In genomic region chr3:4358273-4358672, GRCh38 we compare ENCODE assay signal across 22 cellular contexts. TPM values are rescaled to one million over a fixed set of nuclear protein-coding genes. Genes with fewer than 3 reads are reported as not detected.
DNase-seq lines count a peak whose midpoint lies in the region; ATAC-seq and TF ChIP-seq lines count a peak whose summit lies in the region.
"Had no signal": no experiment of that assay in that cellular context is flagged by ENCODE, and none has a peak within 500 bp of the region (broad histone marks: within the 10 kb centered on the region; RNA-seq: fewer than 3 reads in every experiment).

No MANE protein-coding gene starts in this region.

- H3K9me3 ChIP-seq in esophagus muscularis mucosa (no peaks in the 10 kb centered on the region), thyroid gland (no peaks in the 10 kb centered on the region)
- H3K9me3 ChIP-seq: BLaER1, SK-N-SH had no signal

- H3K27ac ChIP-seq in esophagus muscularis mucosa (replicated peaks in 1 of 4) (no peak overlapping the region), thyroid gland (peak overlapping the region in 1 of 3 donors; percentile 50)
- H3K27ac ChIP-seq: BLaER1 had no signal

- DNase-seq in HCEC 1CT (peak; percentile 32), esophagus muscularis mucosa (ENCODE audit: extremely low spot score) (peak; percentile 29), iris pigment epithelial cell (ENCODE audit: low read depth) (peak; percentile 24), thyroid gland (no peak), left cardiac atrium (no peak), NCI-H446 (lab: John Stamatoyannopoulos, UW) (no peak)
- DNase-seq in stimulated activated effector memory CD8-positive, alpha-beta T cell treated with anti-CD3 and anti-CD28 coated beads, Interleukin-12 subunit alpha, Interleukin-12 subunit beta, amount 100 ng/mL, for 72 hours (ENCODE audit: low spot score in 2 of 2) = no peak
- DNase-seq: CD4-positive, CD25-positive, alpha-beta regulatory T cell; KBM-7; MV-4-11; NCI-H1105; NCI-H1436 treated with DMSO at 0.1 percent for 48 hours; NCI-H187 treated with DMSO at 0.1 percent for 48 hours; NCI-H2171 treated with DMSO at 0.1 percent for 48 hours; NCI-H345; NCI-H524 treated with DMSO at 0.1 percent for 48 hours; NCI-H774; SK-N-SH had no signal

- ATAC-seq in stimulated activated effector memory CD8-positive, alpha-beta T cell treated with anti-CD3 and anti-CD28 coated beads, Interleukin-12 subunit alpha, Interleukin-12 subunit beta, amount 100 ng/mL, for 72 hours = no peak
- ATAC-seq in GM18858 (IDR thresholded peaks at IDR 0.05; ENCODE audit: unreplicated experiment) (no peak), left cardiac atrium (no peak)
- ATAC-seq: HCT116, HepG2 had no signal

- WGBS in esophagus muscularis mucosa = 63% methylated on average over 4 of the region's 4 CpGs
- WGBS in thyroid gland, 2 donors = 30 to 35% methylated on average over 4 of the region's 4 CpGs

- TF ChIP-seq POLR2A in esophagus muscularis mucosa (IDR thresholded peaks at IDR 0.05; ENCODE audit: low read depth) (no peak), thyroid gland (IDR thresholded peaks at IDR 0.05) (no peak)

- H3K27ac Mint-ChIP-seq in stimulated activated effector memory CD8-positive, alpha-beta T cell treated with anti-CD3 and anti-CD28 coated beads, Interleukin-12 subunit alpha, Interleukin-12 subunit beta, amount 100 ng/mL, for 72 hours = peak overlapping the region; percentile 43
- H3K27ac Mint-ChIP-seq: CD4-positive, CD25-positive, alpha-beta regulatory T cell had no signal

- no peak overlapping the region for H3K4me3 ChIP-seq in esophagus muscularis mucosa
- H3K4me3 ChIP-seq in thyroid gland (replicated peaks in 1 of 3) = no peak overlapping the region
- H3K4me3 ChIP-seq: BLaER1 had no signal

- H3K4me1 ChIP-seq in esophagus muscularis mucosa (peaks cover 13 to 26% (median 22%) of the 10 kb centered on the region in 4 donors), thyroid gland (peaks cover 14 to 34% of the 10 kb centered on the region in 2 donors)
- H3K4me1 ChIP-seq: BLaER1 had no signal

- TF ChIP-seq CTCF in esophagus muscularis mucosa (IDR thresholded peaks at IDR 0.05) = no peak
- TF ChIP-seq CTCF in thyroid gland (IDR thresholded peaks at IDR 0.05) = no peak

- H3K4me3 Mint-ChIP-seq in stimulated activated effector memory CD8-positive, alpha-beta T cell treated with anti-CD3 and anti-CD28 coated beads, Interleukin-12 subunit alpha, Interleukin-12 subunit beta, amount 100 ng/mL, for 72 hours = no peak overlapping the region
- H3K4me3 Mint-ChIP-seq: CD4-positive, CD25-positive, alpha-beta regulatory T cell had no signal

- no peak for TF ChIP-seq EP300 in esophagus muscularis mucosa (IDR thresholded peaks at IDR 0.05)

- no peaks in the 10 kb centered on the region for H3K36me3 Mint-ChIP-seq in stimulated activated effector memory CD8-positive, alpha-beta T cell treated with anti-CD3 and anti-CD28 coated beads, Interleukin-12 subunit alpha, Interleukin-12 subunit beta, amount 100 ng/mL, for 72 hours

- H3K9me3 Mint-ChIP-seq in stimulated activated effector memory CD8-positive, alpha-beta T cell treated with anti-CD3 and anti-CD28 coated beads, Interleukin-12 subunit alpha, Interleukin-12 subunit beta, amount 100 ng/mL, for 72 hours = no peaks in the 10 kb centered on the region
- H3K9me3 Mint-ChIP-seq: CD4-positive, CD25-positive, alpha-beta regulatory T cell had no signal

- H3K36me3 ChIP-seq in esophagus muscularis mucosa (peaks cover 5 to 17% (median 9%) of the 10 kb centered on the region in 4 donors), thyroid gland (no peaks in the 10 kb centered on the region)

- H3K27me3 ChIP-seq in esophagus muscularis mucosa (no peaks in the 10 kb centered on the region), thyroid gland (no peaks in the 10 kb centered on the region)
- H3K27me3 ChIP-seq: BLaER1 had no signal

- H3K4me1 Mint-ChIP-seq in stimulated activated effector memory CD8-positive, alpha-beta T cell treated with anti-CD3 and anti-CD28 coated beads, Interleukin-12 subunit alpha, Interleukin-12 subunit beta, amount 100 ng/mL, for 72 hours = no peaks in the 10 kb centered on the region
- H3K4me1 Mint-ChIP-seq: CD4-positive, CD25-positive, alpha-beta regulatory T cell had no signal

- intact Hi-C loops in esophagus muscularis mucosa (cut with DNase I) (loop anchor here (10.0 kb wide), 2 partner anchors 107 to 137 kb away; partner anchors contain the start of genes ITPR1 and SUMF1), thyroid gland (cut with DNase I) (loop anchor here (5.0 kb wide), 1 partner anchor 279 kb away; no protein-coding TSS in a partner anchor), left cardiac atrium (cut with DNase I) (loop anchor here in 1 of 2 donors (10.0 kb wide), 1 partner anchor 137 kb away; the partner anchor contains the start of gene ITPR1)

RNA-seq across cellular contexts. Expression of gene SETMAR, which starts 55.1 kb away (rescaled TPM):
- total RNA-seq in esophagus muscularis mucosa (10 to 100 TPM; 28.5 to 42.6 (median 31.4) TPM), thyroid gland (10 to 100 TPM; 33.4 to 36.7 (median 36.2) TPM), left cardiac atrium (10 to 100 TPM; 12.3 to 12.9 TPM)

Comparison
In these comparisons a context has a peak if more than half of its experiments do, and no peak if none do; other contexts are left out.
1. DNase-seq: peak in HCEC 1CT (single experiment), esophagus muscularis mucosa (single experiment) and iris pigment epithelial cell (single experiment); none in stimulated activated effector memory CD8-positive, alpha-beta T cell treated with anti-CD3 and anti-CD28 coated beads, Interleukin-12 subunit alpha, Interleukin-12 subunit beta, amount 100 ng/mL, for 72 hours (0 of 2), thyroid gland (0 of 2), left cardiac atrium (single experiment) and NCI-H446 (0 of 2).